9 cellular contexts compared by ENCODE assay signal in genomic region chr13:44259045-44260042, GRCh38.
DNase-seq lines count a peak whose midpoint lies in the region; ATAC-seq and TF ChIP-seq lines count a peak whose summit lies in the region.
"Had no signal": no experiment of that assay in that cellular context is flagged by ENCODE, and none has a peak within 500 bp of the region (broad histone marks: within the 10 kb centered on the region; RNA-seq: fewer than 3 reads in every experiment).

No MANE protein-coding gene starts in this region.

- H3K4me3 ChIP-seq in lung = no peak overlapping the region
- H3K4me3 ChIP-seq: body of pancreas had no signal

- TF ChIP-seq CTCF in lung (IDR thresholded peaks at IDR 0.05; ENCODE audit: control extremely low read depth, extremely low read depth) (no peak), H9 (conservative IDR thresholded peaks at IDR 0.05) (no peak)

- H3K9me3 ChIP-seq in lung (ENCODE audit: control insufficient read depth in 2 of 2, insufficient read depth in 1 of 2, low read length in 1 of 2) = no peaks in the 10 kb centered on the region
- no peaks in the 10 kb centered on the region for H3K9me3 ChIP-seq in H9 (ENCODE audit: control insufficient read depth, low read depth, low read length)
- H3K9me3 ChIP-seq: body of pancreas had no signal

- H3K4me2 ChIP-seq in H9 (ENCODE audit: insufficient read depth, insufficient read length, low read length) = no peak overlapping the region

- H3K4me1 Mint-ChIP-seq in stimulated activated memory B cell treated with anti-CD40 and anti-IgM and Interleukin-4, amounts not matched to agents 10 μg/mL and 1 μg/mL and 100 μg/mL, for 72 hours = peaks cover 12% of the 10 kb centered on the region
- H3K4me1 Mint-ChIP-seq in H9 = peaks cover 15% of the 10 kb centered on the region in 2 experiments

- no peaks in the 10 kb centered on the region for H3K36me3 Mint-ChIP-seq in stimulated activated memory B cell treated with anti-CD40 and anti-IgM and Interleukin-4, amounts not matched to agents 10 μg/mL and 1 μg/mL and 100 μg/mL, for 72 hours
- H3K36me3 Mint-ChIP-seq in H9 (ENCODE audit: insufficient read depth in 1 of 3, low read depth in 3 of 3) = no peaks in the 10 kb centered on the region

- no peak overlapping the region for H2BK5ac ChIP-seq in H9 (ENCODE audit: insufficient read length, low read length)

- H2BK20ac ChIP-seq in H9 (ENCODE audit: low read depth, low read length, poor library complexity, severe bottlenecking) = no peak overlapping the region

- H2AFZ ChIP-seq in H9 (ENCODE audit: low read length) = no peak overlapping the region

- H3K27me3 Mint-ChIP-seq in stimulated activated memory B cell treated with anti-CD40 and anti-IgM and Interleukin-4, amounts not matched to agents 10 μg/mL and 1 μg/mL and 100 μg/mL, for 72 hours = peaks cover 3% of the 10 kb centered on the region
- no peaks in the 10 kb centered on the region; the same call in 1 of the 2 replicates for H3K27me3 Mint-ChIP-seq in H9 (ENCODE audit: low read depth)

- H2BK12ac ChIP-seq in H9 (ENCODE audit: insufficient read length, low read depth, low read length) = no peak overlapping the region

- peak overlapping the region; percentile 73 for H3K4me3 Mint-ChIP-seq in stimulated activated memory B cell treated with anti-CD40 and anti-IgM and Interleukin-4, amounts not matched to agents 10 μg/mL and 1 μg/mL and 100 μg/mL, for 72 hours
- H3K4me3 Mint-ChIP-seq in H9 = no peak overlapping the region

- no peak overlapping the region for H3K56ac ChIP-seq in H9 (ENCODE audit: insufficient read length, low read depth, low read length)

- H3K14ac ChIP-seq in H9 (ENCODE audit: insufficient read depth, low read length) = no peak overlapping the region

- H3K9ac ChIP-seq in H9 (ENCODE audit: extremely low read depth, insufficient read length, low read length) = no peak overlapping the region

- 25 to 52% methylated on average over 12 of the region's 12 CpGs for WGBS in lung, 2 donors
- WGBS in H9 (ENCODE audit: extremely low coverage, insufficient read length, low lambda C conversion rate) = no CpG with 5 or more reads among the region's 12 CpGs

- H3K27ac Mint-ChIP-seq in stimulated activated memory B cell treated with anti-CD40 and anti-IgM and Interleukin-4, amounts not matched to agents 10 μg/mL and 1 μg/mL and 100 μg/mL, for 72 hours = peak overlapping the region; percentile 58
- H3K27ac Mint-ChIP-seq in H9 = no peak overlapping the region

- H4K5ac ChIP-seq in H9 (ENCODE audit: insufficient read length, low read depth, low read length) = no peak overlapping the region

- H3K23ac ChIP-seq in H9 (ENCODE audit: insufficient read length, low read depth, low read length) = no peak overlapping the region

- H3K4me1 ChIP-seq in lung (ENCODE audit: control insufficient read depth in 2 of 2, insufficient read depth in 2 of 2, low read length in 2 of 2) (peaks cover 0 to 8% of the 10 kb centered on the region in 2 donors), H9 (ENCODE audit: insufficient read depth, low read length) (no peaks in the 10 kb centered on the region)

- H3K27ac ChIP-seq in lung (ENCODE audit: low read depth in 1 of 2, low read length in 1 of 2) = peak overlapping the region in 1 of 2 donors; percentile 58
- H3K27ac ChIP-seq in H9 (ENCODE audit: insufficient read length, low read depth, low read length) = no peak overlapping the region

- H4K8ac ChIP-seq in H9 (replicated peaks; ENCODE audit: insufficient read length, low read depth, low read length) = no peak overlapping the region

- ATAC-seq in GM19023 (IDR thresholded peaks at IDR 0.05; ENCODE audit: unreplicated experiment) (peak; percentile 80), HG03025 (IDR thresholded peaks at IDR 0.05; ENCODE audit: low FRiP score, unreplicated experiment) (peak; percentile 60), lung (ENCODE audit: insufficient read depth, low FRiP score) (peak; percentile 71), GM21515 (IDR thresholded peaks at IDR 0.05; ENCODE audit: unreplicated experiment) (no peak)
- peak; percentile 96 for ATAC-seq in stimulated activated memory B cell treated with anti-CD40 and anti-IgM and Interleukin-4, amounts not matched to agents 10 μg/mL and 1 μg/mL and 100 μg/mL, for 72 hours
- ATAC-seq: body of pancreas had no signal

- H3K79me1 ChIP-seq in H9 (ENCODE audit: insufficient read depth, low read depth, low read length, poor library complexity, severe bottlenecking) = no peaks in the 10 kb centered on the region

- H3K9me3 Mint-ChIP-seq in stimulated activated memory B cell treated with anti-CD40 and anti-IgM and Interleukin-4, amounts not matched to agents 10 μg/mL and 1 μg/mL and 100 μg/mL, for 72 hours = no peaks in the 10 kb centered on the region
- no peaks in the 10 kb centered on the region for H3K9me3 Mint-ChIP-seq in H9

- no peaks in the 10 kb centered on the region for H3K36me3 ChIP-seq in lung (ENCODE audit: control insufficient read depth in 2 of 2, insufficient read depth in 2 of 2, low read length in 2 of 2)

- no peaks in the 10 kb centered on the region for H3K79me2 ChIP-seq in H9 (ENCODE audit: insufficient read depth, low read length)

- H3K27me3 ChIP-seq in lung (ENCODE audit: control insufficient read depth, insufficient read depth) (no peaks in the 10 kb centered on the region), H9 (ENCODE audit: insufficient read depth, low read length) (no peaks in the 10 kb centered on the region)
- H3K27me3 ChIP-seq: body of pancreas had no signal

- H3K4ac ChIP-seq in H9 (ENCODE audit: low read depth, low read length) = no peak overlapping the region

- no peaks in the 10 kb centered on the region for H3K23me2 ChIP-seq in H9 (ENCODE audit: insufficient read length, low read depth, low read length, poor library complexity, severe bottlenecking)

- H2BK15ac ChIP-seq in H9 (ENCODE audit: low read depth, low read length) = no peak overlapping the region

- H4K20me1 ChIP-seq in H9 (ENCODE audit: control insufficient read depth, insufficient read depth, insufficient read length) = no peaks in the 10 kb centered on the region

- no peak overlapping the region for H4K91ac ChIP-seq in H9 (ENCODE audit: insufficient read length, low read depth, low read length)

- no peak overlapping the region for H2AK5ac ChIP-seq in H9 (ENCODE audit: insufficient read length, low read length)

- no peak overlapping the region for H2BK120ac ChIP-seq in H9 (ENCODE audit: low read depth, low read length, poor library complexity, severe bottlenecking)

- H3K18ac ChIP-seq in H9 (ENCODE audit: insufficient read length, low read depth, low read length) = no peak overlapping the region

- H3T11ph ChIP-seq in H9 (ENCODE audit: low read length) = no peak overlapping the region

- DNase-seq in SIG-M5 (lab: John Stamatoyannopoulos, UW) (peak; percentile 68), lung (ENCODE audit: low spot score) (peak; percentile 60), H9 (no peak)
- DNase-seq in activated gamma-delta T cell treated with anti-CD3 and anti-CD28 coated beads, Interleukin-2, amount 50 U/mL, for 16 hours (ENCODE audit: low read depth) = peak; percentile 69
